13 cellular contexts compared by ENCODE assay signal in the genomic region with DNA sequence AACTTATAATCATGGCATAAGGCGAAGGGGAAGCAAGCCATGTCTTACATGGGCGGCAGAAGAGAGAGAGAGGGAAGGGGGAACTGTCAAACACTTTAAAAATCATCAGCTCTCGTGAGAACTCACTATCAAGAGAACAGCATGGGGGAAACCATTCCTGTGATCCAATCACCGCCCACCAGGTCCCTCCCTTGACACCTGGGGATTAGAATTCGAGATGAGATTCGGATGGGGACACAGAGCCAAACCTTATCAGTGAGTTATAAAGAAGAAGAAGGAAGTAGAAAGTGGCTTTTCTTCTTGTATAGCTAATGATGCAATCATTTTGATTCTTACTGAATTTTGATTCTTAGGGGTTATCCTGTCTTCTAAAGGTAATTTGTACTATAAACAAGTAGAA. TPM values are rescaled to one million over a fixed set of nuclear protein-coding genes. Genes with fewer than 3 reads are reported as not detected.
A peak's percentile ranks its signal among the peaks of the same experiment; 100 is the strongest.
DNase-seq lines count a peak whose midpoint lies in the region; ATAC-seq, FAIRE-seq and TF ChIP-seq lines count a peak whose summit lies in the region.
"Had no signal": no experiment of that assay in that cellular context is flagged by ENCODE, and none has a peak within 500 bp of the region (broad histone marks: within the 10 kb centered on the region; RNA-seq: fewer than 3 reads in every experiment).

No MANE protein-coding gene starts in this region.

- H2AFZ ChIP-seq in PC-9, result no peak overlapping the region

- CTCF ChIA-PET in PC-9 (lab: Charles Lee), result no interaction called here

- H3K9me3 Mint-ChIP-seq in stimulated activated naive CD8-positive, alpha-beta T cell treated with anti-CD3 and anti-CD28 coated beads, Interleukin-15, Interleukin-2, amounts not matched to agents 100 ng/mL and 50 ng/mL, for 24 hours, result no peaks in the 10 kb centered on the region
- no peaks in the 10 kb centered on the region for H3K9me3 Mint-ChIP-seq in chondrocyte (ENCODE audit: low read depth)

- BruUV-seq in PC-9 (replicated peaks; lab: Mats Ljungman, UMichigan), result no TSS peak

- no peaks in the 10 kb centered on the region for H3K27me3 Mint-ChIP-seq in stimulated activated naive CD8-positive, alpha-beta T cell treated with anti-CD3 and anti-CD28 coated beads, Interleukin-15, Interleukin-2, amounts not matched to agents 100 ng/mL and 50 ng/mL, for 24 hours
- H3K27me3 Mint-ChIP-seq in chondrocyte (ENCODE audit: low read depth), result no peaks in the 10 kb centered on the region

- H3K27ac ChIP-seq in PC-9, result peak overlapping the region; percentile 58
- H3K27ac ChIP-seq: dorsolateral prefrontal cortex had no signal

- no peaks in the 10 kb centered on the region for H3K79me2 ChIP-seq in PC-9 (ENCODE audit: low read depth)

- no peak for ATAC-seq in stimulated activated naive CD8-positive, alpha-beta T cell treated with anti-CD3 and anti-CD28 coated beads, Interleukin-15, Interleukin-2, amounts not matched to agents 100 U/mL and 50 U/mL, for 24 hours

- TF ChIP-seq POLR2A in H54 (IDR thresholded peaks at IDR 0.05; ENCODE audit: low read depth, low read length), result no peak

- no peak for DNase-seq in stimulated activated naive CD8-positive, alpha-beta T cell treated with anti-CD3 and anti-CD28 coated beads, Interleukin-15, Interleukin-2, amounts not matched to agents 100 U/mL and 50 U/mL, for 24 hours
- no peak for DNase-seq in PC-9
- no peak for DNase-seq in chondrocyte (ENCODE audit: low spot score)
- DNase-seq in H54 (ENCODE audit: insufficient read length, low spot score), result no peak
- DNase-seq in NCI-H146 (lab: John Stamatoyannopoulos, UW), result no peak
- DNase-seq in glomerular visceral epithelial cell (ENCODE audit: extremely low spot score), result no peak
- DNase-seq in 8988T, result no peak
- DNase-seq: activated gamma-delta T cell; dorsolateral prefrontal cortex; foreskin melanocyte; NCI-H1694 treated with DMSO at 0.1 percent for 48 hours; stimulated activated CD4-positive, alpha-beta T cell treated with anti-CD3 and anti-CD28 coated beads, Interleukin-15, amount 100 ng/mL, for 24 hours had no signal

- H3K36me3 ChIP-seq in PC-9 (ENCODE audit: low read depth), result peaks cover 28% of the 10 kb centered on the region

- peaks cover 18% of the 10 kb centered on the region for H3K4me1 Mint-ChIP-seq in stimulated activated naive CD8-positive, alpha-beta T cell treated with anti-CD3 and anti-CD28 coated beads, Interleukin-15, Interleukin-2, amounts not matched to agents 100 ng/mL and 50 ng/mL, for 24 hours (ENCODE audit: low read depth)
- H3K4me1 Mint-ChIP-seq in chondrocyte (ENCODE audit: low read depth), result peaks cover 24% of the 10 kb centered on the region

- H3F3A ChIP-seq in PC-9 (ENCODE audit: insufficient read depth, low read depth), result peaks cover 14% of the 10 kb centered on the region

- H4K20me1 ChIP-seq in PC-9 (ENCODE audit: insufficient read depth), result no peaks in the 10 kb centered on the region

- peak overlapping the region; percentile 42 for H3K27ac Mint-ChIP-seq in stimulated activated naive CD8-positive, alpha-beta T cell treated with anti-CD3 and anti-CD28 coated beads, Interleukin-15, Interleukin-2, amounts not matched to agents 100 ng/mL and 50 ng/mL, for 24 hours
- peak overlapping the region; percentile 88 for H3K27ac Mint-ChIP-seq in chondrocyte (ENCODE audit: unreplicated experiment)

- H3K36me3 Mint-ChIP-seq in stimulated activated naive CD8-positive, alpha-beta T cell treated with anti-CD3 and anti-CD28 coated beads, Interleukin-15, Interleukin-2, amounts not matched to agents 100 ng/mL and 50 ng/mL, for 24 hours (ENCODE audit: low read depth), result peaks cover 75% of the 10 kb centered on the region
- H3K36me3 Mint-ChIP-seq in chondrocyte (ENCODE audit: low read depth), result peaks cover 22% of the 10 kb centered on the region

- no peak overlapping the region for H3K4me3 ChIP-seq in PC-9
- H3K4me3 ChIP-seq: dorsolateral prefrontal cortex had no signal

- no peaks in the 10 kb centered on the region for H3K4me1 ChIP-seq in PC-9 (replicated peaks; ENCODE audit: insufficient read depth)

- no peak overlapping the region for H3K4me3 Mint-ChIP-seq in stimulated activated naive CD8-positive, alpha-beta T cell treated with anti-CD3 and anti-CD28 coated beads, Interleukin-15, Interleukin-2, amounts not matched to agents 100 ng/mL and 50 ng/mL, for 24 hours
- no peak overlapping the region for H3K4me3 Mint-ChIP-seq in chondrocyte (ENCODE audit: unreplicated experiment)

- H3K27me3 ChIP-seq in PC-9 (ENCODE audit: insufficient read depth, low read depth), result no peaks in the 10 kb centered on the region
- H3K27me3 ChIP-seq: dorsolateral prefrontal cortex had no signal

- H3K9me2 ChIP-seq in PC-9 (ENCODE audit: insufficient read depth), result no peaks in the 10 kb centered on the region

- H3K4me2 ChIP-seq in PC-9, result no peak overlapping the region

- intact Hi-C loops in PC-9 (cut with micrococcal nuclease; ENCODE audit: unreplicated experiment), result loop anchor here (5.0 kb wide), 1 partner anchor 55 kb away; no protein-coding TSS in a partner anchor

- FAIRE-seq in H54 (lab: Jason Lieb, UNC), result no peak

- TF ChIP-seq CTCF in PC-9 (conservative IDR thresholded peaks at IDR 0.05) (no peak), chondrocyte (IDR thresholded peaks at IDR 0.05) (no peak)

- no peaks in the 10 kb centered on the region for H3K9me3 ChIP-seq in PC-9 (ENCODE audit: insufficient read depth, low read depth)

- POLR2A ChIA-PET in PC-9 (lab: Charles Lee; ENCODE audit: unreplicated experiment), result no interaction called here

RNA-seq across cellular contexts. Expression of a gene that starts 51.4 kb away (rescaled TPM):
- total RNA-seq in PC-9 (2021) (44.9 and 73.7 TPM in 2 replicates), chondrocyte (27.3 to 39.8 TPM (median 31.5 TPM) in 3 replicates)
